8 cellular contexts compared by ENCODE assay signal in the genomic region with DNA sequence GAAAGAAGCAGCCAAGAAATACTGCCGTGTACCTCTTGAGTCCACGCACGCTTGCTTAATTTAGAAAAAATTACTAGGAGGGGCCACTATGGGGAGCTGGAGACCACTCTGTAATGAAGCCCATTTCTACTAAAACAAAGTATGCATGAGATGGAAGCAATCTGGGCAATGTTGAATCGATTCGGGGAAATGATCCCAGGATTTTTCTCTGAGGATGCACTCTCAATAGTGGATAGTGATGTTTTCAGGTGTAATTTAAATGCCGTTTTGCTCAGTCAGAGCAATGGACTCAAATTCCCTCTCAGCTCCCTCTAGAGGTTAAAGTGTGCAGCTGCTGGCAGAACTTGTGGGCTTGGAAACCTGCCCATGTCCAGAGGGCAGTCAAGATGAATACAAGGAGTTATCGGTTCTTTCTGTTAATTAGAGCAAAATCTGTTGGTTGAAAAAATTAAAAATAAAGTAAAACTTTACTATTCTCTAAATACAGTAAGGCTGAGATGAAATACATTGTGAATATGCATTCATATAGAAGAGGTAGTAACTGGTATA.
DNase-seq lines count a peak whose midpoint lies in the region; ATAC-seq and TF ChIP-seq lines count a peak whose summit lies in the region.

No MANE protein-coding gene starts in this region.

- no peak overlapping the region for H4K12ac ChIP-seq in trophoblast cell (ENCODE audit: low read depth, low read length)

- H3K4me1 ChIP-seq in trophoblast cell (ENCODE audit: control insufficient read depth in 1 of 2, insufficient read depth in 2 of 2, low read length in 2 of 2) = peaks cover 8 to 16% of the 10 kb centered on the region in 2 experiments

- H3K9me3 Mint-ChIP-seq in Calu3 (ENCODE audit: low read depth, unreplicated experiment) = no peaks in the 10 kb centered on the region
- H3K9me3 Mint-ChIP-seq in activated T-cell treated with anti-CD3 and anti-CD28 coated beads, Interleukin-2, amount 50 U/mL, for 24 hours = no peaks in the 10 kb centered on the region

- no peak overlapping the region for H3K14ac ChIP-seq in trophoblast cell (ENCODE audit: low read length)

- H3K79me1 ChIP-seq in trophoblast cell (ENCODE audit: low read length) = peaks cover 13% of the 10 kb centered on the region

- TF ChIP-seq CTCF in Calu3 (IDR thresholded peaks at IDR 0.05; ENCODE audit: unreplicated experiment) = no peak

- DNase-seq in Calu3 (peak; percentile 52), NCI-H2227 (lab: John Stamatoyannopoulos, UW; ENCODE audit: unreplicated experiment) (peak; percentile 67), globus pallidus (ENCODE audit: low spot score) (peak; percentile 47), trophoblast cell (peak; percentile 38 to 84), NCI-H128 (lab: John Stamatoyannopoulos, UW; ENCODE audit: unreplicated experiment) (no peak)
- DNase-seq in activated T-cell treated with anti-CD3 and anti-CD28 coated beads, Interleukin-2, amount 50 U/mL, for 24 hours = peak; percentile 56

- no peaks in the 10 kb centered on the region for H3K27me3 ChIP-seq in trophoblast cell (ENCODE audit: insufficient read depth, low read length)

- H3K79me2 ChIP-seq in trophoblast cell (ENCODE audit: control insufficient read depth, insufficient read depth, low read length, poor library complexity) = no peaks in the 10 kb centered on the region

- no peaks in the 10 kb centered on the region for H3K36me3 ChIP-seq in trophoblast cell (ENCODE audit: control insufficient read depth in 1 of 2, insufficient read depth in 2 of 2, low read length in 2 of 2)

- peaks cover 25% of the 10 kb centered on the region for H3K4me1 Mint-ChIP-seq in Calu3 (ENCODE audit: low read depth, unreplicated experiment)
- peaks cover 19% of the 10 kb centered on the region for H3K4me1 Mint-ChIP-seq in activated T-cell treated with anti-CD3 and anti-CD28 coated beads, Interleukin-2, amount 50 U/mL, for 24 hours (ENCODE audit: low read depth)

- H3K9ac ChIP-seq in trophoblast cell (ENCODE audit: low read length) = no peak overlapping the region

- no peaks in the 10 kb centered on the region for H3K9me3 ChIP-seq in trophoblast cell (ENCODE audit: insufficient read depth, low read depth, low read length)

- H3K36me3 Mint-ChIP-seq in Calu3 (ENCODE audit: insufficient read depth, unreplicated experiment) = no peaks in the 10 kb centered on the region
- H3K36me3 Mint-ChIP-seq in activated T-cell treated with anti-CD3 and anti-CD28 coated beads, Interleukin-2, amount 50 U/mL, for 24 hours (ENCODE audit: low read depth) = no peaks in the 10 kb centered on the region

- no peak overlapping the region for H3K4me3 Mint-ChIP-seq in Calu3 (ENCODE audit: low read depth, unreplicated experiment)
- no peak overlapping the region for H3K4me3 Mint-ChIP-seq in activated T-cell treated with anti-CD3 and anti-CD28 coated beads, Interleukin-2, amount 50 U/mL, for 24 hours

- no peak overlapping the region for H3K27ac Mint-ChIP-seq in Calu3 (ENCODE audit: unreplicated experiment)
- H3K27ac Mint-ChIP-seq in activated T-cell treated with anti-CD3 and anti-CD28 coated beads, Interleukin-2, amount 50 U/mL, for 24 hours = no peak overlapping the region

- H2BK5ac ChIP-seq in trophoblast cell (ENCODE audit: low read depth, low read length, poor library complexity) = no peak overlapping the region

- H3K4ac ChIP-seq in trophoblast cell (ENCODE audit: low read depth, low read length) = no peak overlapping the region

- no peak overlapping the region for H3K23ac ChIP-seq in trophoblast cell (ENCODE audit: low read length)

- H3K4me2 ChIP-seq in trophoblast cell (ENCODE audit: low read length) = no peak overlapping the region

- no peak overlapping the region for H3K18ac ChIP-seq in trophoblast cell (ENCODE audit: low read length)

- CTCF ChIA-PET in Calu3 (lab: Charles Lee) = interaction anchor here (0.6 to 1.7 kb wide), 11 partner anchors 10 to 248 kb away, joined by 3 to 8 read pairs (median 4); no protein-coding TSS in a partner anchor

- H3K27ac ChIP-seq in trophoblast cell (ENCODE audit: low read depth, low read length) = no peak overlapping the region

- no peak overlapping the region for H3K4me3 ChIP-seq in trophoblast cell (ENCODE audit: low read depth, low read length)

- H2AK5ac ChIP-seq in trophoblast cell (ENCODE audit: low read length) = no peak overlapping the region

- no peak overlapping the region for H4K91ac ChIP-seq in trophoblast cell (ENCODE audit: low read depth, low read length)

- intact Hi-C loops in Calu3 (cut with micrococcal nuclease; ENCODE audit: unreplicated experiment) = loop anchor here (1.0 to 5.0 kb wide), 2 partner anchors 151 to 210 kb away; no protein-coding TSS in a partner anchor

- BruUV-seq in Calu3 (replicated peaks; lab: Mats Ljungman, UMichigan) = no TSS peak

- ATAC-seq in GM18909 (IDR thresholded peaks at IDR 0.05; ENCODE audit: poor library complexity, unreplicated experiment) (peak; percentile 88), HG03064 (IDR thresholded peaks at IDR 0.05; ENCODE audit: low read depth, unreplicated experiment) (peak; percentile 86)

- WGBS in trophoblast cell (ENCODE audit: extremely low coverage, insufficient coverage, insufficient read length) = no CpG with 5 or more reads among the region's 7 CpGs

- no peak overlapping the region for H2BK120ac ChIP-seq in trophoblast cell (ENCODE audit: insufficient read depth, low read length, poor library complexity)

- no peak overlapping the region for H2AFZ ChIP-seq in trophoblast cell (ENCODE audit: insufficient read depth, low read length, poor library complexity)

- no peaks in the 10 kb centered on the region for H3K27me3 Mint-ChIP-seq in Calu3 (ENCODE audit: unreplicated experiment)
- H3K27me3 Mint-ChIP-seq in activated T-cell treated with anti-CD3 and anti-CD28 coated beads, Interleukin-2, amount 50 U/mL, for 24 hours = peaks cover 12% of the 10 kb centered on the region

- H4K8ac ChIP-seq in trophoblast cell (ENCODE audit: low read depth, low read length) = no peak overlapping the region

- no peak overlapping the region for H2BK12ac ChIP-seq in trophoblast cell (ENCODE audit: low read length)
